In the genomic region with DNA sequence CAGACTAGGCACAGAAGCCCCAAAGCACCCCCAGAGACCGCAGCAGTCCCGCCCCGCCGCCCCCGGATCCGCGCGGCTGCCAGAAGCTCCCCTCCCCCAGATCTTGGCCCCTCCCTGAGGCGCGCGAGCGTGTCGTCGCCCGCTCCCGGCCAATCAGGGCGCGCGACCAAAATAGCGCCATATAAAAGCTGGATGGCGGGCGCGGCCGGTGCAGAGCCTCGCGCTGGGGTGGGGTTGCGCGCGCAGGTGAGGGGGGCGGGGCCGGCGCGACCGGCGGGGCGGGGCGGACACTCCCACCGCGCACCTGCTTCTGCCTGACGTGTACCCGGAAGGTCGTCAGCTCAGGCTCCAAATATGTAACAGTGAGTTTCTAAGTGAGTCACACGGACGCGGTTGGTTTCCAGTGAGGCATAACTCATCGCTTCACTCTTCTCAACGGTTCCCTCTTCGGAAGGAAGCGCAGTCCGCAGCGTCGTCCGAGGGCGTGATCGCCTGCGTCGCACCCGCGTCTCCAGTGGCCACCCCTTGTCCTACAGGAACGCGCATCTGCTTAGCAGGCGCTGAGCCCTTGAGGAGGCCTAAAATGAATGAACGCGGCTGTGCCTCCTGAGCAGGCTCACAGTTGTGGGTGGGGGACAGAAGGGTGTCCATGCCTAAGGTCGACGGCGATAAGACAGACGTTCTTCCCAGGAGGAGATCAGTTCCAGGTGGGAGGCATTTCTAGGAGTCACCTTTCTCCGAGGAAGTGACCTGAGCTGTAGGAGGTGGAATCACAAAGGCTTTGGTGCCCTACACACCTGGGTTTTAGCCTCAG, we compare ENCODE assay signal across 8 cellular contexts. TPM values are rescaled to one million over a fixed set of nuclear protein-coding genes. Genes with fewer than 3 reads are reported as not detected.
DNase-seq lines count a peak whose midpoint lies in the region; ATAC-seq and TF ChIP-seq lines count a peak whose summit lies in the region.

No MANE protein-coding gene starts in this region.

- H3K27me3 ChIP-seq in adrenal gland (no peaks in the 10 kb centered on the region), left ventricle myocardium inferior (ENCODE audit: low read depth) (no peaks in the 10 kb centered on the region), psoas muscle (ENCODE audit: insufficient read depth in 3 of 3, low read length in 2 of 3) (peaks cover 0 to 3% (median 2%) of the 10 kb centered on the region in 3 donors), vagina (no peaks in the 10 kb centered on the region)

- H3K4me3 ChIP-seq in adrenal gland (peak overlapping the region in 2 of 4 donors; percentile 46 to 59), left ventricle myocardium inferior (peak overlapping the region; percentile 70), psoas muscle (peak overlapping the region; percentile 64), vagina (peak overlapping the region; percentile 43 to 44)

- TF ChIP-seq CTCF in GM13976 (IDR thresholded peaks at IDR 0.05; ENCODE audit: borderline replicate concordance, control extremely low read depth, extremely low read depth, insufficient read depth, missing control alignments), result peak; percentile 31
- TF ChIP-seq CTCF in adrenal gland (IDR thresholded peaks at IDR 0.05), result peak in 5 of 6 experiments; percentile 28 to 55 (median 40)
- TF ChIP-seq CTCF in left ventricle myocardium inferior (IDR thresholded peaks at IDR 0.05; ENCODE audit: borderline replicate concordance), result no peak
- no peak for TF ChIP-seq CTCF in psoas muscle (IDR thresholded peaks at IDR 0.05)
- TF ChIP-seq CTCF in vagina (IDR thresholded peaks at IDR 0.05), result no peak

- intact Hi-C loops in adrenal gland (cut with DNase I), result no loop called here
- intact Hi-C loops in left ventricle myocardium inferior (cut with micrococcal nuclease), result loop anchor here (10.0 kb wide), 1 partner anchor 165 kb away; no protein-coding TSS in a partner anchor
- intact Hi-C loops in psoas muscle (cut with DNase I), result loop anchor here in 1 of 2 donors (5.0 kb wide), 1 partner anchor 53 kb away; a partner anchor contains a TSS
- intact Hi-C loops in vagina (cut with DNase I), result no loop called here

- H3K9me3 ChIP-seq in adrenal gland (replicated peaks in 1 of 3), result no peaks in the 10 kb centered on the region
- no peaks in the 10 kb centered on the region for H3K9me3 ChIP-seq in left ventricle myocardium inferior (replicated peaks)
- H3K9me3 ChIP-seq in psoas muscle, result no peaks in the 10 kb centered on the region
- no peaks in the 10 kb centered on the region for H3K9me3 ChIP-seq in vagina

- peaks cover 3 to 6% of the 10 kb centered on the region in 2 donors for H3K4me1 ChIP-seq in adrenal gland (replicated peaks in 1 of 2)
- peaks cover 13% of the 10 kb centered on the region for H3K4me1 ChIP-seq in left ventricle myocardium inferior
- no peaks in the 10 kb centered on the region for H3K4me1 ChIP-seq in psoas muscle
- peaks cover 6% of the 10 kb centered on the region for H3K4me1 ChIP-seq in vagina

- DNase-seq in GM13976 (ENCODE audit: low spot score) (peak; percentile 98), NCI-H1105 treated with DMSO at 0.1 percent for 48 hours (lab: John Stamatoyannopoulos, UW) (peak; percentile 97), SW480 (ENCODE audit: low spot score) (peak; percentile 99), adrenal gland (peak; percentile 94 to 96 (median 95)), left ventricle myocardium inferior (peak; percentile 87), psoas muscle (peak; percentile 87 to 92), vagina (ENCODE audit: extremely low spot score in 2 of 2) (peak; percentile 92 to 98)

- peak; percentile 93 for ATAC-seq in HG02678 (IDR thresholded peaks at IDR 0.05; ENCODE audit: unreplicated experiment)
- ATAC-seq in psoas muscle, result peak; percentile 92 to 94 (median 93)

- in situ Hi-C loops in GM13976 (cut with MboI; ENCODE audit: low sequenced_read_pairs, unreplicated experiment), result no loop called here

- peak overlapping the region; percentile 86 to 97 (median 92) for H3K27ac ChIP-seq in adrenal gland
- peak overlapping the region; percentile 78 for H3K27ac ChIP-seq in left ventricle myocardium inferior (replicated peaks)
- H3K27ac ChIP-seq in psoas muscle, result peak overlapping the region; percentile 86
- H3K27ac ChIP-seq in vagina, result peak overlapping the region; percentile 86

- no peaks in the 10 kb centered on the region for H3K36me3 ChIP-seq in adrenal gland (replicated peaks in 1 of 2)
- H3K36me3 ChIP-seq in left ventricle myocardium inferior, result no peaks in the 10 kb centered on the region
- H3K36me3 ChIP-seq in psoas muscle (ENCODE audit: insufficient read depth in 1 of 2, low read depth in 1 of 2), result no peaks in the 10 kb centered on the region
- no peaks in the 10 kb centered on the region for H3K36me3 ChIP-seq in vagina

- TF ChIP-seq POLR2A in adrenal gland (IDR thresholded peaks at IDR 0.05), result peak; percentile 48 to 84
- TF ChIP-seq POLR2A in vagina (IDR thresholded peaks at IDR 0.05), result peak in 1 of 2 donors; percentile 38

- 3 to 15% (median 4%) methylated on average over 10 to 69 of the region's 69 CpGs for WGBS in adrenal gland, 4 donors
- WGBS in psoas muscle, 3 donors, result 4 to 5% (median 4%) methylated on average over 62 to 69 of the region's 69 CpGs

RNA-seq across cellular contexts. Expression of a gene that starts 50.6 kb away (rescaled TPM):
- total RNA-seq in adrenal gland (100 to 1,000 TPM; 215 to 476 (median 409) TPM), left ventricle myocardium inferior (242 TPM), psoas muscle (10 to 100 TPM; 25.9 to 61.7 (median 33.3) TPM), vagina (99.7 TPM)
- polyA plus RNA-seq in adrenal gland (100 to 1,000 TPM in 2 of 3 donors, 10 to 100 TPM in 1; 80.3 to 355 (median 132) TPM), psoas muscle (10 to 100 TPM; 19.1 to 32.5 (median 30.9) TPM)

Comparison
In these comparisons a context has a peak if more than half of its experiments do, and no peak if none do; other contexts are left out.
1. CTCF ChIP-seq: peak in GM13976 (single experiment) and adrenal gland (5 of 6); none in left ventricle myocardium inferior (single experiment), psoas muscle (single experiment) and vagina (0 of 3).
2. Peak in every context shown above with its lines, with median percentiles within 50 percentile points of each other: DNase-seq and H3K27ac ChIP-seq.